Comparison of ENCODE assay signal across 20 cellular contexts in genomic region chr7:54112568-54112967, GRCh38.
"Had no signal": no experiment of that assay in that cellular context is flagged by ENCODE, and none has a peak within 500 bp of the region (broad histone marks: within the 10 kb centered on the region; RNA-seq: fewer than 3 reads in every experiment).

No MANE protein-coding gene starts in this region.

- H3K27ac Mint-ChIP-seq: immature natural killer cell; natural killer cell treated with Interleukin-12 subunit alpha and Interleukin-12 subunit beta and Interleukin-15 and Interleukin-18, amount 100 ng/mL, for 72 hours; neural progenitor cell; progenitor cell of endocrine pancreas; stimulated activated effector memory CD8-positive, alpha-beta T cell treated with anti-CD3 and anti-CD28 coated beads, Interleukin-12 subunit alpha, Interleukin-12 subunit beta, amount 100 ng/mL, for 72 hours had no signal

- H3K4me3 ChIP-seq: dorsolateral prefrontal cortex, gastroesophageal sphincter, neural progenitor cell, pancreas, suprapubic skin, thyroid gland, upper lobe of left lung, uterus had no signal

- H3K9ac ChIP-seq: neural progenitor cell had no signal

- H3K4me2 ChIP-seq: neural progenitor cell had no signal

- H3K4me3 Mint-ChIP-seq: immature natural killer cell; natural killer cell treated with Interleukin-12 subunit alpha and Interleukin-12 subunit beta and Interleukin-15 and Interleukin-18, amount 100 ng/mL, for 72 hours; neural progenitor cell; stimulated activated effector memory CD8-positive, alpha-beta T cell treated with anti-CD3 and anti-CD28 coated beads, Interleukin-12 subunit alpha, Interleukin-12 subunit beta, amount 100 ng/mL, for 72 hours had no signal

- ATAC-seq: esophagus mucosa; gastroesophageal sphincter; natural killer cell treated with Interleukin-12 subunit alpha and Interleukin-12 subunit beta and Interleukin-15 and Interleukin-18, amount 100 ng/mL, for 72 hours; pancreas; right cardiac atrium; stimulated activated effector memory CD8-positive, alpha-beta T cell treated with anti-CD3 and anti-CD28 coated beads, Interleukin-12 subunit alpha, Interleukin-12 subunit beta, amount 100 ng/mL, for 72 hours; stimulated activated naive CD8-positive, alpha-beta T cell treated with anti-CD3 and anti-CD28 coated beads, Interleukin-15, Interleukin-2, amounts not matched to agents 100 U/mL and 50 U/mL, for 24 hours had no signal

- H3K27me3 ChIP-seq: dorsolateral prefrontal cortex, neural progenitor cell, pancreas, suprapubic skin, thyroid gland, upper lobe of left lung, uterus had no signal

- DNase-seq: cortex of kidney; dorsolateral prefrontal cortex; effector CD8-positive, alpha-beta T cell; immature natural killer cell; occipital lobe; pancreas; right cardiac atrium; stimulated activated CD4-positive, alpha-beta T cell treated with anti-CD3 and anti-CD28 coated beads, Interleukin-4, amount 100 ng/mL, for 1 hour; stimulated activated CD8-positive, alpha-beta memory T cell treated with anti-CD3 and anti-CD28 coated beads, Interleukin-4, amount 100 ng/mL, for 48 hours; stimulated activated naive CD8-positive, alpha-beta T cell treated with anti-CD3 and anti-CD28 coated beads, Interleukin-15, Interleukin-2, amounts not matched to agents 100 U/mL and 50 U/mL, for 24 hours; thyroid gland; upper lobe of left lung; uterus had no signal

- H3K4me1 Mint-ChIP-seq: immature natural killer cell; neural progenitor cell; stimulated activated effector memory CD8-positive, alpha-beta T cell treated with anti-CD3 and anti-CD28 coated beads, Interleukin-12 subunit alpha, Interleukin-12 subunit beta, amount 100 ng/mL, for 72 hours had no signal

- H3K27me3 Mint-ChIP-seq: natural killer cell treated with Interleukin-12 subunit alpha and Interleukin-12 subunit beta and Interleukin-15 and Interleukin-18, amount 100 ng/mL, for 72 hours; progenitor cell of endocrine pancreas had no signal

- H3K9me3 Mint-ChIP-seq: neural progenitor cell had no signal

- H3K4me1 ChIP-seq: gastroesophageal sphincter, neural progenitor cell, pancreas, suprapubic skin, thyroid gland, upper lobe of left lung, uterus had no signal

- H3K36me3 Mint-ChIP-seq: immature natural killer cell; neural progenitor cell; stimulated activated effector memory CD8-positive, alpha-beta T cell treated with anti-CD3 and anti-CD28 coated beads, Interleukin-12 subunit alpha, Interleukin-12 subunit beta, amount 100 ng/mL, for 72 hours had no signal

- H3K9me3 ChIP-seq: gastroesophageal sphincter, pancreas, suprapubic skin, thyroid gland, upper lobe of left lung, uterus had no signal

- H3K27ac ChIP-seq: dorsolateral prefrontal cortex, gastroesophageal sphincter, neural progenitor cell, pancreas, suprapubic skin, thyroid gland, upper lobe of left lung, uterus had no signal

- H2AFZ ChIP-seq: neural progenitor cell had no signal

- H3K36me3 ChIP-seq: gastroesophageal sphincter, neural progenitor cell, pancreas, suprapubic skin, thyroid gland, upper lobe of left lung, uterus had no signal
